ENCODE assay signal across 1 cellular context in the genomic region with DNA sequence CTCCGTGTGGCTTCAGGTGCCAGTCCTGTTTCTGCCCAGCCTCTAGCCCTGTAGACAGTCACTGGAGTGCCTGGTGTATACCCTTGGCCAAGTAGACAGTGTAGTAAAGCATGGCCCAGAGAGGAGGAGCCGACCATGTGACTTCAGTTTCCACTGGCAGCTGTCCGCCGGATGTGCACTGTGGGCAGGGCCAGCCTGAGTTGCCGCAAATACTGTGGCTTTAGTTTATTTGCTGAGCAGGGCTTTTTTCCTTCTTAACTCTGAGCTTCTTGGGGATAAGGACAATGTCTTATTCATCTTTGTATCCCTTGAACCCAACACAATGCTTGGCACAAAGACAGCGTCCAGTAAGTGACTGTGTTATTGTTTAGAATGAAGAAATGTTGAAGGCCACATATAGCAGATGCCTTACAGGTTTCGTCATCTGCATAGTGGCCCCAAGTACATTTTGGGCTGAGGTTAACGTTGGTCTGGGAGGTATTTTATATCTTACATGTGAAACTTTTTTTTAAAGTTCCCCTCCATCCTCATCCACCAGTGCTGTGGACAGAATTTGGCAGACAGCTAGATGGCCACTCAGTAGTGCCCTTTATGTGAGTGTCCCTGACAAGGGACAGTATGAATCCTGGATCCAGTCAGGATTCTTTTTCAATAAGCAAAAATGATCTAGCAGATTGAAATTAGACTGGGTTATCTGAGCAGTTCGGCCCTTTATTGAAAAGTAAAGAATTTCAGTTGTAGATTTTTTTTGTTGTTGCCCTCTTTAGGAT.
A peak's percentile ranks its signal among the peaks of the same experiment; 100 is the strongest.
TF ChIP-seq lines count a peak whose summit lies in the region.

No MANE protein-coding gene starts in this region.

TF ChIP-seq in K562, 482 proteins besides CTCF, POLR2A, EP300 and RAD21:
- TF ChIP-seq MAFF (IDR thresholded peaks at IDR 0.05; ENCODE audit: low read length) (peak; percentile 19; the same call in 1 of the 2 replicates), ZNF316 (IDR thresholded peaks at IDR 0.05) (peak; percentile 81), MAFG (tag; conservative IDR thresholded peaks at IDR 0.05) (peak; percentile 25; the same call in 1 of the 2 replicates), ZNF311 (CRISPR knock-in tag; IDR thresholded peaks at IDR 0.05) (no peak), C11orf30 (IDR thresholded peaks at IDR 0.05; ENCODE audit: low read depth) (peak; percentile 69), DNMT1 (IDR thresholded peaks at IDR 0.05) (no peak), GABPA (tag; conservative IDR thresholded peaks at IDR 0.05; ENCODE audit: low read depth) (0 out of 2 replicates have a peak, but pooled peaks have one; percentile 36), PURB (CRISPR knock-in tag; IDR thresholded peaks at IDR 0.05; ENCODE audit: low read depth) (no peak), ZNF699 (CRISPR knock-in tag; IDR thresholded peaks at IDR 0.05; ENCODE audit: insufficient replicate concordance) (no peak), ZKSCAN8 (CRISPR knock-in tag; IDR thresholded peaks at IDR 0.05) (peak; percentile 70; the same call in 1 of the 2 replicates)
- TF ChIP-seq, protein P1, sequence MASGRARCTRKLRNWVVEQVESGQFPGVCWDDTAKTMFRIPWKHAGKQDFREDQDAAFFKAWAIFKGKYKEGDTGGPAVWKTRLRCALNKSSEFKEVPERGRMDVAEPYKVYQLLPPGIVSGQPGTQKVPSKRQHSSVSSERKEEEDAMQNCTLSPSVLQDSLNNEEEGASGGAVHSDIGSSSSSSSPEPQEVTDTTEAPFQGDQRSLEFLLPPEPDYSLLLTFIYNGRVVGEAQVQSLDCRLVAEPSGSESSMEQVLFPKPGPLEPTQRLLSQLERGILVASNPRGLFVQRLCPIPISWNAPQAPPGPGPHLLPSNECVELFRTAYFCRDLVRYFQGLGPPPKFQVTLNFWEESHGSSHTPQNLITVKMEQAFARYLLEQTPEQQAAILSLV (tag; IDR thresholded peaks at IDR 0.05) = no peak
- TF ChIP-seq, protein P2, sequence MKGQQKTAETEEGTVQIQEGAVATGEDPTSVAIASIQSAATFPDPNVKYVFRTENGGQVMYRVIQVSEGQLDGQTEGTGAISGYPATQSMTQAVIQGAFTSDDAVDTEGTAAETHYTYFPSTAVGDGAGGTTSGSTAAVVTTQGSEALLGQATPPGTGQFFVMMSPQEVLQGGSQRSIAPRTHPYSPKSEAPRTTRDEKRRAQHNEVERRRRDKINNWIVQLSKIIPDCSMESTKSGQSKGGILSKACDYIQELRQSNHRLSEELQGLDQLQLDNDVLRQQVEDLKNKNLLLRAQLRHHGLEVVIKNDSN (CRISPR knock-in tag; IDR thresholded peaks at IDR 0.05) = peak; percentile 35; the same call in 1 of the 2 replicates
- TF ChIP-seq, protein P3, sequence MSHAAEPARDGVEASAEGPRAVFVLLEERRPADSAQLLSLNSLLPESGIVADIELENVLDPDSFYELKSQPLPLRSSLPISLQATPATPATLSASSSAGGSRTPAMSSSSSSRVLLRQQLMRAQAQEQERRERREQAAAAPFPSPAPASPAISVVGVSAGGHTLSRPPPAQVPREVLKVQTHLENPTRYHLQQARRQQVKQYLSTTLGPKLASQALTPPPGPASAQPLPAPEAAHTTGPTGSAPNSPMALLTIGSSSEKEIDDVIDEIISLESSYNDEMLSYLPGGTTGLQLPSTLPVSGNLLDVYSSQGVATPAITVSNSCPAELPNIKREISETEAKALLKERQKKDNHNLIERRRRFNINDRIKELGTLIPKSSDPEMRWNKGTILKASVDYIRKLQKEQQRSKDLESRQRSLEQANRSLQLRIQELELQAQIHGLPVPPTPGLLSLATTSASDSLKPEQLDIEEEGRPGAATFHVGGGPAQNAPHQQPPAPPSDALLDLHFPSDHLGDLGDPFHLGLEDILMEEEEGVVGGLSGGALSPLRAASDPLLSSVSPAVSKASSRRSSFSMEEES (CRISPR knock-in tag; IDR thresholded peaks at IDR 0.05) = peak; percentile 26
